Comparison of ENCODE assay signal across 9 cellular contexts in the genomic region with DNA sequence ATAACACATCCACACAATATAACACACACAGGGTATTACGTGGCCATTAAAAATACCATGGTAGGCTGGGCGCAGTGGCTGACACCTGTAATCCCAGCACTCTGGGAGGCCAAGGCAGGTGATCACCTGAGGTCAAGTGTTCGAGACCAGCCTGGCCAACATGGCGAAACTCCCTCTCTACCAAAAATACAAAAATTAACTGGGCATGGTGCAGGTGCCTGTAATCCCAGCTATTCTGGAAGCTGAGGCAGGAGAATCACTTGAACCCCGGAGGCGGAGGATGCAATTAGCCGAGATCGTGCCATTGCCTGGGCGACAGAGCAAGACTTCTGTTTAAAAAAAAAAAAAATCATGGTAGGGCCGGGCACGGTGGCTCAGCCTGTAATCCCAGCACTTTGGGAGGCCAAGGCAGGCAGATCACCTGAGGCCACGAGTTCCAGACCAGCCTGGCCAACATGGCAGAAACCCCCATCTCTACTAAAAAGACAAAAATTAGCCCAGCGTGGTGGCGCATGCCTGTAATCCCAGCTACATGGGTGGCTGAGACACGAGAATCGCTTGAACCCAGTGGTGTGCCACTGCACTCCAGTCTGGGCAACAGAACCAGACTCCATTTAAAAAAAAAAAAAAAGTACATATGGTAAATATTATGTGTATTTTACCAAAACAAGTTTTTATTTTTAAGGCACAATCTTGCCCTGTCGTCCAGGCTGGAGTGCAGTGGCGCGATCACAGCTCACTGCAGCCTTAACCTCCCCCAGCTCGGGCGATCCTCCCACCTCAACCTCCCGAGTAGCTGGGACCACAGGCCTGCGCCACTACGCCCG. TPM values are rescaled to one million over a fixed set of nuclear protein-coding genes. Genes with fewer than 3 reads are reported as not detected.
DNase-seq lines count a peak whose midpoint lies in the region; ATAC-seq lines count a peak whose summit lies in the region.
"Had no signal": no experiment of that assay in that cellular context is flagged by ENCODE, and none has a peak within 500 bp of the region (broad histone marks: within the 10 kb centered on the region; RNA-seq: fewer than 3 reads in every experiment).

No MANE protein-coding gene starts in this region.

- H3K27me3 ChIP-seq in ACC112 (ENCODE audit: insufficient read depth, low read length) (no peaks in the 10 kb centered on the region), Karpas-422 (ENCODE audit: low read length) (no peaks in the 10 kb centered on the region), muscle layer of duodenum (ENCODE audit: low read depth, low read length) (no peaks in the 10 kb centered on the region)

- peak overlapping the region; percentile 92 for H3K4me2 ChIP-seq in Karpas-422 (ENCODE audit: low read depth, low read length, poor library complexity, severe bottlenecking)

- H3K9ac ChIP-seq in Karpas-422 (ENCODE audit: low read length): peak overlapping the region; percentile 81

- H3K27ac ChIP-seq in ACC112 (ENCODE audit: low read depth, low read length) (peak overlapping the region; percentile 80), Karpas-422 (ENCODE audit: low read length) (no peak overlapping the region; the same call in 1 of the 2 replicates), cingulate gyrus (ENCODE audit: low read depth, low read length) (peak overlapping the region; percentile 72), muscle layer of duodenum (ENCODE audit: low read length) (peak overlapping the region; percentile 63)

- no peaks in the 10 kb centered on the region for H4K20me1 ChIP-seq in Karpas-422 (ENCODE audit: insufficient read depth, low read depth, low read length)

- H3K4me1 ChIP-seq in ACC112 (ENCODE audit: control insufficient read depth, insufficient read depth, low read length, unreplicated experiment) (peaks cover 19% of the 10 kb centered on the region), Karpas-422 (ENCODE audit: low read length) (peaks cover 31% of the 10 kb centered on the region), muscle layer of duodenum (ENCODE audit: control insufficient read depth in 1 of 2, insufficient read depth in 2 of 2, low read length in 2 of 2) (peaks cover 5 to 10% of the 10 kb centered on the region in 2 donors)

- H3K9me3 ChIP-seq in Karpas-422 (ENCODE audit: low read length): no peaks in the 10 kb centered on the region
- no peaks in the 10 kb centered on the region for H3K9me3 ChIP-seq in muscle layer of duodenum (ENCODE audit: control insufficient read depth in 1 of 2, low read length in 2 of 2)

- H3K79me2 ChIP-seq in ACC112 (ENCODE audit: control insufficient read depth, insufficient read depth, low read length, unreplicated experiment): no peaks in the 10 kb centered on the region
- no peaks in the 10 kb centered on the region for H3K79me2 ChIP-seq in Karpas-422 (ENCODE audit: low read length)

- H3K4me3 ChIP-seq in ACC112 (ENCODE audit: low read depth, low read length) (peak overlapping the region; percentile 80), Karpas-422 (ENCODE audit: low read length) (peak overlapping the region; percentile 82), muscle layer of duodenum (ENCODE audit: low read depth in 1 of 2, low read length in 2 of 2) (peak overlapping the region; percentile 55 to 71)

- H3K9me2 ChIP-seq in Karpas-422 (replicated peaks; ENCODE audit: insufficient read depth, low read length): no peaks in the 10 kb centered on the region

- H2AFZ ChIP-seq in ACC112 (ENCODE audit: low read length, unreplicated experiment): peak overlapping the region; percentile 39
- H2AFZ ChIP-seq in Karpas-422 (ENCODE audit: low read length): peak overlapping the region; percentile 69

- H3K36me3 ChIP-seq in ACC112 (ENCODE audit: insufficient read depth, low read length) (no peaks in the 10 kb centered on the region), Karpas-422 (ENCODE audit: insufficient read depth, low read length) (no peaks in the 10 kb centered on the region), muscle layer of duodenum (ENCODE audit: control insufficient read depth in 1 of 2, insufficient read depth in 2 of 2, low read length in 2 of 2) (no peaks in the 10 kb centered on the region)

- DNase-seq in Karpas-422 (no peak), DMS53 (lab: John Stamatoyannopoulos, UW) (no peak), activated gamma-delta T cell treated with Interleukin-2 at 50 U/mL for 16 hours (no peak), kidney glomerular epithelial cell (lab: John Stamatoyannopoulos, UW) (no peak)

- no peak for ATAC-seq in GM18858 (IDR thresholded peaks at IDR 0.05; ENCODE audit: unreplicated experiment)

RNA-seq across cellular contexts. Expression of a gene that starts 24.0 kb away (rescaled TPM):
- total RNA-seq in Karpas-422 (2014; rRNA removed; shearing (Covaris generic); ENCODE audit: low replicate concordance): not detected in 2 replicates
- total RNA-seq: myocyte had no signal

RNA-seq across cellular contexts. Expression of a gene that starts 37.3 kb away (rescaled TPM):
- total RNA-seq in Karpas-422 (2014; rRNA removed; shearing (Covaris generic); ENCODE audit: low replicate concordance): 8.9 and 12.7 TPM in 2 replicates

RNA-seq across cellular contexts. Expression of a gene that starts 37.5 kb away (rescaled TPM):
- 40.8 and 53.9 TPM in 2 replicates for total RNA-seq in Karpas-422 (2014; rRNA removed; shearing (Covaris generic); ENCODE audit: low replicate concordance)
